ENCODE assay signal across 25 cellular contexts in the genomic region with DNA sequence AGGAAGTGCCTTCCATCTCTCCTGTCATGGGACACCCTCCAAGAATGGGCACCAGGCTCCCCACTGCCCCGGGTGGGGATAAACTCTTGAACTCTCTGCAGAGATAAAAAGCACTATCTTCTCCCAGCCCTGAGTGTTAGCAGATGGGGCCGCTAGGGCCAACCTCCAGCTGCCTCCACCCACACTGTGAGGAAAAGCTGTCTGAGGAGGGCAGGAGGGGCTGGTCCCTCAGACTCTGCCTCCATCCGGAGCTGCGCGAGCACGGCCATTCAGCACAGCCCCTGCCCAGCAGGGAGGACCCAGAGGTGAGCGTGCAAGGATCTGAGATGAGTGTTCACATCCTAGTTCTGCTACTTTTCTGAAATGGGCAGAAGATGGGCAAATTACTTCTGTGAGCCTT. TPM values are rescaled to one million over a fixed set of nuclear protein-coding genes. Genes with fewer than 3 reads are reported as not detected.
A peak's percentile ranks its signal among the peaks of the same experiment; 100 is the strongest.
DNase-seq lines count a peak whose midpoint lies in the region; ATAC-seq and TF ChIP-seq lines count a peak whose summit lies in the region.
"Had no signal": no experiment of that assay in that cellular context is flagged by ENCODE, and none has a peak within 500 bp of the region (broad histone marks: within the 10 kb centered on the region; RNA-seq: fewer than 3 reads in every experiment).

No MANE protein-coding gene starts in this region.

- H3K36me3 Mint-ChIP-seq in endothelial cell (ENCODE audit: low read depth, unreplicated experiment) = no peaks in the 10 kb centered on the region
- H3K36me3 Mint-ChIP-seq: CD4-positive, CD25-positive, alpha-beta regulatory T cell; IgD-negative memory B cell had no signal

- TF ChIP-seq CTCF in heart right ventricle (IDR thresholded peaks at IDR 0.05) (no peak), tibial artery (IDR thresholded peaks at IDR 0.05) (no peak), endothelial cell (IDR thresholded peaks at IDR 0.05; ENCODE audit: unreplicated experiment) (no peak), Peyer's patch (IDR thresholded peaks at IDR 0.05) (no peak)

- H3K27ac Mint-ChIP-seq in stimulated activated naive CD8-positive, alpha-beta T cell treated with anti-CD3 and anti-CD28 coated beads, Interleukin-15, amount 100 ng/mL, for 72 hours = no peak overlapping the region
- H3K27ac Mint-ChIP-seq in endothelial cell (ENCODE audit: unreplicated experiment) = no peak overlapping the region
- H3K27ac Mint-ChIP-seq: CD4-positive, CD25-positive, alpha-beta regulatory T cell; GM23338; IgD-negative memory B cell had no signal

- H3K9me3 ChIP-seq in heart right ventricle (no peaks in the 10 kb centered on the region), mesodermal cell (ENCODE audit: control insufficient read depth, low read length) (no peaks in the 10 kb centered on the region), tibial artery (no peaks in the 10 kb centered on the region), Peyer's patch (no peaks in the 10 kb centered on the region)
- H3K9me3 ChIP-seq: BE2C, Caco-2, MG63, SJCRH30 had no signal

- no peaks in the 10 kb centered on the region for H3K36me3 ChIP-seq in heart right ventricle
- H3K36me3 ChIP-seq in mesodermal cell (ENCODE audit: control insufficient read depth, insufficient read depth, low read length) = no peaks in the 10 kb centered on the region
- H3K36me3 ChIP-seq in tibial artery = no peaks in the 10 kb centered on the region
- no peaks in the 10 kb centered on the region for H3K36me3 ChIP-seq in Peyer's patch
- H3K36me3 ChIP-seq: BE2C, MG63, SJCRH30 had no signal

- peak; percentile 34 for ATAC-seq in stimulated activated naive CD8-positive, alpha-beta T cell treated with anti-CD3 and anti-CD28 coated beads, Interleukin-15, Interleukin-2, amounts not matched to agents 100 U/mL and 50 U/mL, for 24 hours
- ATAC-seq in stimulated activated naive CD8-positive, alpha-beta T cell treated with anti-CD3 and anti-CD28 coated beads, Interleukin-15, amount 100 ng/mL, for 72 hours = no peak
- ATAC-seq in heart right ventricle (peak; percentile 36 to 78 (median 69)), GM19397 (IDR thresholded peaks at IDR 0.05; ENCODE audit: unreplicated experiment) (no peak)
- ATAC-seq: GM12878, GM23338, PC-3 had no signal

- peak overlapping the region in 5 of 10 donors; percentile 27 to 68 (median 56) for H3K27ac ChIP-seq in heart right ventricle
- peak overlapping the region; percentile 79 for H3K27ac ChIP-seq in mesodermal cell (ENCODE audit: low read depth, low read length, severe bottlenecking)
- H3K27ac ChIP-seq in tibial artery = peak overlapping the region; percentile 60 to 83
- H3K27ac ChIP-seq in Peyer's patch = no peak overlapping the region
- H3K27ac ChIP-seq: RWPE1, SJCRH30 had no signal

- no peaks in the 10 kb centered on the region for H3K27me3 Mint-ChIP-seq in stimulated activated naive CD8-positive, alpha-beta T cell treated with anti-CD3 and anti-CD28 coated beads, Interleukin-15, amount 100 ng/mL, for 72 hours
- H3K27me3 Mint-ChIP-seq in endothelial cell (ENCODE audit: unreplicated experiment) = peaks cover 13% of the 10 kb centered on the region

- no peak for TF ChIP-seq POLR2A in Peyer's patch (IDR thresholded peaks at IDR 0.05)

- 42 to 54% methylated on average over 7 of the region's 7 CpGs for WGBS in heart right ventricle, 2 donors
- WGBS in mesodermal cell (ENCODE audit: insufficient coverage in 2 of 2), 2 experiments = 79% methylated on average over 4 to 6 of the region's 7 CpGs

- H3K4me3 Mint-ChIP-seq in stimulated activated naive CD8-positive, alpha-beta T cell treated with anti-CD3 and anti-CD28 coated beads, Interleukin-15, amount 100 ng/mL, for 72 hours = no peak overlapping the region
- no peak overlapping the region for H3K4me3 Mint-ChIP-seq in endothelial cell (ENCODE audit: unreplicated experiment)
- H3K4me3 Mint-ChIP-seq: CD4-positive, CD25-positive, alpha-beta regulatory T cell; GM23338; IgD-negative memory B cell had no signal

- H3K27me3 ChIP-seq in heart right ventricle = peaks cover 0 to 3% (median 0%) of the 10 kb centered on the region in 7 donors
- H3K27me3 ChIP-seq in tibial artery = no peaks in the 10 kb centered on the region
- H3K27me3 ChIP-seq in Peyer's patch = no peaks in the 10 kb centered on the region
- H3K27me3 ChIP-seq: BE2C, MG63, SJCRH30 had no signal

- DNase-seq in stimulated activated naive CD8-positive, alpha-beta T cell treated with anti-CD3 and anti-CD28 coated beads, Interleukin-15, Interleukin-2, amounts not matched to agents 100 U/mL and 50 U/mL, for 24 hours = no peak
- no peak for DNase-seq in stimulated activated naive CD8-positive, alpha-beta T cell treated with anti-CD3 and anti-CD28 coated beads, Interleukin-15, amount 100 ng/mL, for 72 hours
- DNase-seq in heart right ventricle (no peak), tibial artery (no peak), endothelial cell (ENCODE audit: low spot score) (no peak), Peyer's patch (no peak)
- DNase-seq: BE2C; Caco-2; CD4-positive, CD25-positive, alpha-beta regulatory T cell; DMS153; Karpas-422; MG63; NCI-H1048; NCI-H146; NCI-H2081; NCI-H510A; NCI-H748 treated with DMSO at 0.1 percent for 48 hours; PC-3; SJCRH30 had no signal

- H3K4me1 ChIP-seq in heart right ventricle (peaks cover 0 to 33% (median 12%) of the 10 kb centered on the region in 9 donors), mesodermal cell (ENCODE audit: control insufficient read depth, insufficient read depth, low read length, poor library complexity, severe bottlenecking) (peaks cover 64% of the 10 kb centered on the region), tibial artery (peaks cover 0 to 81% (median 70%) of the 10 kb centered on the region in 4 donors), Peyer's patch (peaks cover 0 to 6% (median 0%) of the 10 kb centered on the region in 4 donors)
- H3K4me1 ChIP-seq: BE2C had no signal

- intact Hi-C loops in heart right ventricle (cut with DNase I) = no loop called here
- intact Hi-C loops in tibial artery (cut with DNase I; ENCODE audit: low total_unique reads) = no loop called here

- H3K4me3 ChIP-seq in heart right ventricle (no peak overlapping the region), mesodermal cell (ENCODE audit: extremely low read depth, insufficient read depth, low read length, poor library complexity, severe bottlenecking) (no peak overlapping the region), tibial artery (no peak overlapping the region), Peyer's patch (no peak overlapping the region)
- H3K4me3 ChIP-seq: GM12878, GM23338, MG63, SJCRH30 had no signal

- no peaks in the 10 kb centered on the region for H3K4me1 Mint-ChIP-seq in stimulated activated naive CD8-positive, alpha-beta T cell treated with anti-CD3 and anti-CD28 coated beads, Interleukin-15, amount 100 ng/mL, for 72 hours
- H3K4me1 Mint-ChIP-seq in endothelial cell (ENCODE audit: unreplicated experiment) = no peaks in the 10 kb centered on the region
- H3K4me1 Mint-ChIP-seq: CD4-positive, CD25-positive, alpha-beta regulatory T cell; IgD-negative memory B cell had no signal

- no peaks in the 10 kb centered on the region for H3K9me3 Mint-ChIP-seq in stimulated activated naive CD8-positive, alpha-beta T cell treated with anti-CD3 and anti-CD28 coated beads, Interleukin-15, amount 100 ng/mL, for 72 hours
- H3K9me3 Mint-ChIP-seq in endothelial cell (ENCODE audit: unreplicated experiment) = no peaks in the 10 kb centered on the region
- H3K9me3 Mint-ChIP-seq: CD4-positive, CD25-positive, alpha-beta regulatory T cell; GM23338; IgD-negative memory B cell had no signal

RNA-seq across cellular contexts. Expression of a gene that starts 51.8 kb away (rescaled TPM):
- total RNA-seq in heart right ventricle = 1 to 10 TPM in 1 of 10 donors, under 1 TPM in 9; 0.21 to 1.1 (median 0.53) TPM
- under 1 TPM; 0.44 to 0.83 TPM for polyA plus RNA-seq in heart right ventricle
- 3.5 TPM for polyA plus RNA-seq in mesodermal cell (2013, experiment 1 of 2)
- 4.5 TPM for polyA plus RNA-seq in mesodermal cell (2013, experiment 2 of 2)
- total RNA-seq in endothelial cell (ENCODE audit: unreplicated experiment) = 1.0 TPM
- 1 to 10 TPM in 1 of 4 donors, under 1 TPM in 3; 0.35 to 2.5 (median 0.88) TPM for total RNA-seq in Peyer's patch
- total RNA-seq: CD4-positive, CD25-positive, alpha-beta regulatory T cell; GM12878 had no signal
- polyA plus RNA-seq: CD4-positive, CD25-positive, alpha-beta regulatory T cell; GM12878; IgD-negative memory B cell had no signal

Comparison
In these comparisons a context has a peak if more than half of its experiments do, and no peak if none do; other contexts are left out.
1. ATAC-seq: peak in stimulated activated naive CD8-positive, alpha-beta T cell treated with anti-CD3 and anti-CD28 coated beads, Interleukin-15, Interleukin-2, amounts not matched to agents 100 U/mL and 50 U/mL, for 24 hours (single experiment) and heart right ventricle (8 of 8); none in stimulated activated naive CD8-positive, alpha-beta T cell treated with anti-CD3 and anti-CD28 coated beads, Interleukin-15, amount 100 ng/mL, for 72 hours (single experiment) and GM19397 (single experiment).
2. H3K27ac ChIP-seq: peak in mesodermal cell (single experiment) and tibial artery (2 of 2); none in Peyer's patch (0 of 4).